Comparison of ENCODE assay signal across 19 cellular contexts in genomic region chr7:137538361-137538762, GRCh38.
A peak's percentile ranks its signal among the peaks of the same experiment; 100 is the strongest.
DNase-seq lines count a peak whose midpoint lies in the region; ATAC-seq, FAIRE-seq and TF ChIP-seq lines count a peak whose summit lies in the region.
"Had no signal": no experiment of that assay in that cellular context is flagged by ENCODE, and none has a peak within 500 bp of the region (broad histone marks: within the 10 kb centered on the region; RNA-seq: fewer than 3 reads in every experiment).

No MANE protein-coding gene starts in this region.

- H3K9me2 ChIP-seq in hepatocyte (replicated peaks; ENCODE audit: insufficient read depth), result no peaks in the 10 kb centered on the region

- intact Hi-C loops in kidney (cut with DNase I), result no loop called here

- H3K4me2 ChIP-seq in hepatocyte, result no peak overlapping the region
- H3K4me2 ChIP-seq: A549 had no signal

- H3K9ac ChIP-seq in kidney (ENCODE audit: low read length in 2 of 2), result no peak overlapping the region

- ATAC-seq in HG03460 (IDR thresholded peaks at IDR 0.05; ENCODE audit: unreplicated experiment), result no peak
- ATAC-seq: A549, left lung had no signal

- peak overlapping the region; percentile 51; the same call in 1 of the 2 replicates for H3K4me3 ChIP-seq in ACC112 (ENCODE audit: low read depth, low read length)
- H3K4me3 ChIP-seq in hepatocyte, result no peak overlapping the region
- no peak overlapping the region for H3K4me3 ChIP-seq in kidney (ENCODE audit: low read length in 2 of 2)
- H3K4me3 ChIP-seq: A549, left lung, tibial nerve had no signal

- H3K27ac ChIP-seq in ACC112 (ENCODE audit: low read depth, low read length) (peak overlapping the region; percentile 82), hepatocyte (no peak overlapping the region), kidney (ENCODE audit: low read depth in 2 of 2, low read length in 2 of 2) (no peak overlapping the region)
- H3K27ac ChIP-seq: A549, left lung, tibial nerve had no signal

- TF ChIP-seq CTCF in hepatocyte (IDR thresholded peaks at IDR 0.05; ENCODE audit: poor library complexity), result no peak
- TF ChIP-seq CTCF in kidney (IDR thresholded peaks at IDR 0.05; ENCODE audit: borderline replicate concordance, extremely low read depth, insufficient read depth), result no peak

- H2AFZ ChIP-seq in ACC112 (ENCODE audit: low read length, unreplicated experiment) (peak overlapping the region; percentile 84), hepatocyte (peak overlapping the region; percentile 22)

- no peaks in the 10 kb centered on the region for H3K79me2 ChIP-seq in ACC112 (ENCODE audit: control insufficient read depth, insufficient read depth, low read length, unreplicated experiment)
- H3K79me2 ChIP-seq in hepatocyte, result no peaks in the 10 kb centered on the region

- H3K4me1 ChIP-seq in ACC112 (ENCODE audit: control insufficient read depth, insufficient read depth, low read length, unreplicated experiment), result peaks cover 26% of the 10 kb centered on the region
- H3K4me1 ChIP-seq in hepatocyte (ENCODE audit: insufficient read depth), result peaks cover 4% of the 10 kb centered on the region
- H3K4me1 ChIP-seq in kidney (ENCODE audit: control insufficient read depth in 1 of 2, insufficient read depth in 1 of 2, low read depth in 1 of 2, low read length in 2 of 2), result no peaks in the 10 kb centered on the region
- H3K4me1 ChIP-seq: A549, left lung, tibial nerve had no signal

- 93% methylated on average over 4 of the region's 4 CpGs for WGBS in hepatocyte (ENCODE audit: low lambda C conversion rate, missing lambda C conversion rate)

- H3K27me3 ChIP-seq in ACC112 (ENCODE audit: insufficient read depth, low read length), result no peaks in the 10 kb centered on the region
- no peaks in the 10 kb centered on the region for H3K27me3 ChIP-seq in hepatocyte
- H3K27me3 ChIP-seq: left lung, tibial nerve had no signal

- H4K20me1 ChIP-seq in hepatocyte (ENCODE audit: insufficient read depth, poor library complexity, severe bottlenecking), result no peaks in the 10 kb centered on the region

- FAIRE-seq in kidney (lab: Jason Lieb, UNC), result no peak
- FAIRE-seq: A549, H1, TTC549 had no signal

- H3K9me3 ChIP-seq in hepatocyte (ENCODE audit: low read depth), result no peaks in the 10 kb centered on the region
- H3K9me3 ChIP-seq in kidney (ENCODE audit: control insufficient read depth in 1 of 2, low read length in 2 of 2), result no peaks in the 10 kb centered on the region
- H3K9me3 ChIP-seq: A549, left lung, tibial nerve had no signal

- DNase-seq in HS-27A (ENCODE audit: low read depth) (peak; percentile 41), astrocyte of the hippocampus (ENCODE audit: low read depth, low spot score) (peak; percentile 67), hepatocyte (ENCODE audit: low spot score) (no peak), germinal center (ENCODE audit: low spot score) (no peak), kidney (no peak), NCI-H82 treated with DMSO at 0.1 percent for 48 hours (lab: John Stamatoyannopoulos, UW; ENCODE audit: unreplicated experiment) (no peak)
- DNase-seq: activated naive CD4-positive, alpha-beta T cell treated with anti-CD3 and anti-CD28 coated beads, Interleukin-2, amount 50 U/mL, for 16 hours; cortex of kidney; DMS79; left lung; NCI-H526; nephron progenitor cell; stimulated activated CD4-positive, alpha-beta T cell treated with anti-CD3 and anti-CD28 coated beads, Interleukin-12 subunit alpha, Interleukin-12 subunit beta, amount 100 ng/mL, for 4 hours had no signal

- 0 out of 2 replicates have a peak, but pooled peaks cover 5% of the 10 kb centered on the region for H3K36me3 ChIP-seq in ACC112 (ENCODE audit: insufficient read depth, low read length)
- no peaks in the 10 kb centered on the region for H3K36me3 ChIP-seq in hepatocyte (replicated peaks; ENCODE audit: insufficient read depth, low read depth)
- H3K36me3 ChIP-seq in kidney (ENCODE audit: control insufficient read depth in 1 of 2, insufficient read depth in 2 of 2, low read length in 2 of 2), result no peaks in the 10 kb centered on the region
- H3K36me3 ChIP-seq: left lung, tibial nerve had no signal

Comparison
In these comparisons a context has a peak if more than half of its experiments do, and no peak if none do; other contexts are left out.
1. DNase-seq: peak in HS-27A (single experiment) and astrocyte of the hippocampus (single experiment); none in hepatocyte (single experiment), germinal center (single experiment), kidney (single experiment) and NCI-H82 treated with DMSO at 0.1 percent for 48 hours (single experiment).